ENCODE assay signal across 11 cellular contexts in genomic region chr6:97535800-97536199, GRCh38.
"Had no signal": no experiment of that assay in that cellular context is flagged by ENCODE, and none has a peak within 500 bp of the region (broad histone marks: within the 10 kb centered on the region; RNA-seq: fewer than 3 reads in every experiment).

No MANE protein-coding gene starts in this region.

- H3K9ac ChIP-seq: GM23248 had no signal

- H3K4me2 ChIP-seq: GM23338 had no signal

- H3K4me1 ChIP-seq: HAP-1 had no signal

- H3K27ac ChIP-seq: GM23248 had no signal

- H3K27ac Mint-ChIP-seq: GM23338, H9, HFFc6 had no signal

- ATAC-seq: GM23338, HCT116 had no signal

- H3K9me3 ChIP-seq: HAP-1 had no signal

- H2AFZ ChIP-seq: GM23248, GM23338 had no signal

- H3K4me3 ChIP-seq: GM23248, GM23338, HAP-1 had no signal

- H3K4me3 Mint-ChIP-seq: GM23338, H9, HFFc6 had no signal

- DNase-seq: GM23248, GOT3, H7, H9, HCEC 1CT, HFFc6 had no signal

- H3K4me1 Mint-ChIP-seq: GM23338, H9 had no signal

- H3K36me3 ChIP-seq: HAP-1 had no signal

- H3K9me3 Mint-ChIP-seq: GM23338, H9 had no signal

- FAIRE-seq: H1, H54 had no signal
